In the genomic region with DNA sequence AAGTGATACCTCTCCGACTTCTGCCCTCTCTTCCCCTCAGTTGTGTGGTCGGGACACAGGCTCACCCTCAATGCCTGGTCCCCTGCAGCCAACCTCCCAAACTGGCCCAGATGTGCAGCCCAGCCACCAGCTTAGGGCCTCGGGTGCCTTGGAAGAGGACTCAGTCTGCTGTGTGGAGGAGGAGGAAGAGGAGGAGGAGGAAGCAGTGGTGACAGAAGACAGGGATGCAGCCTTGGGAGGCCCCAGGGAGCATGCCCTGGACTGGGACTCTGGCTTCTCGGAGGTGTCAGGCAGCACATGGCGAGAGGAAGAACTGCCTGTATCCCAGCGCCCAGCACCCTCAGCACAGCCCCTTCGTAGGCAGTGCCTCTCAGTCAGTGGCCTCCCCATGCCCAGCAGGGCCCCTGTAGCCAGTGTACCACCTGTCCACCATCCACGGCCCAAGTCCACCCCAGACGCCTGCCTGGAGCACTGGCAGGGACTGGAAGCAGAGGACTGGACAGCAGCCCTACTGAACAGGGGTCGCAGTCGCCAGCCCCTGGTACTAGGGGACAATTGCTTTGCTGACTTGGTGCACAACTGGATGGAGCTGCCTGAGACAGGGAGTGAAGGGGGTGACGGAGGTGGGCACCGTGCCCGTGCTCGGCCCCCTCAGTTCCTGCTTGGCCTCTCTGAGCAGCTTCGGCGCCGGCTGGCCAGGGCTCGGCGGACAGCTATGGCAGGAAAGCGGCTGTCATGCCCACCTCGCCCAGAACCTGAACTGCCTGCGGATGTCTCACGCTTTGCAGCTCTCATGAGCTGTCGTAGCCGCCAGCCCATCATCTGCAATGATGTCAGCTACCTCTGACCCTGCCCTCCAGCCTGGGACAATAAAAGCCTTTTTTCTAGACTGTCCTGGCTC, we compare ENCODE assay signal across 1 cellular context.
TF ChIP-seq lines count a peak whose summit lies in the region.

No MANE protein-coding gene starts in this region.

TF ChIP-seq in endothelial cell of umbilical vein, 7 proteins besides CTCF, POLR2A, EP300 and RAD21:
- TF ChIP-seq MYC (IDR thresholded peaks at IDR 0.05; ENCODE audit: low read depth, low read length), result no peak
- TF ChIP-seq EZH2 (IDR thresholded peaks at IDR 0.05; ENCODE audit: borderline replicate concordance, low read depth, low read length, severe bottlenecking), result no peak
- TF ChIP-seq JUN (IDR thresholded peaks at IDR 0.05; ENCODE audit: borderline replicate concordance, insufficient read depth, insufficient read length, low read depth), result no peak
- no peak for TF ChIP-seq GATA2 (IDR thresholded peaks at IDR 0.05; ENCODE audit: insufficient read depth, insufficient read length, low read depth, low read length)
- TF ChIP-seq, protein P1, sequence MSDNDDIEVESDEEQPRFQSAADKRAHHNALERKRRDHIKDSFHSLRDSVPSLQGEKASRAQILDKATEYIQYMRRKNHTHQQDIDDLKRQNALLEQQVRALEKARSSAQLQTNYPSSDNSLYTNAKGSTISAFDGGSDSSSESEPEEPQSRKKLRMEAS (IDR thresholded peaks at IDR 0.05; ENCODE audit: insufficient read depth, insufficient read length), result no peak
- no peak for TF ChIP-seq POLR2AphosphoS5 (IDR thresholded peaks at IDR 0.05; ENCODE audit: insufficient read depth, low read depth, low read length)
- no peak for TF ChIP-seq FOS (IDR thresholded peaks at IDR 0.05; ENCODE audit: borderline replicate concordance, insufficient read depth, low read length)
